In the genomic region with DNA sequence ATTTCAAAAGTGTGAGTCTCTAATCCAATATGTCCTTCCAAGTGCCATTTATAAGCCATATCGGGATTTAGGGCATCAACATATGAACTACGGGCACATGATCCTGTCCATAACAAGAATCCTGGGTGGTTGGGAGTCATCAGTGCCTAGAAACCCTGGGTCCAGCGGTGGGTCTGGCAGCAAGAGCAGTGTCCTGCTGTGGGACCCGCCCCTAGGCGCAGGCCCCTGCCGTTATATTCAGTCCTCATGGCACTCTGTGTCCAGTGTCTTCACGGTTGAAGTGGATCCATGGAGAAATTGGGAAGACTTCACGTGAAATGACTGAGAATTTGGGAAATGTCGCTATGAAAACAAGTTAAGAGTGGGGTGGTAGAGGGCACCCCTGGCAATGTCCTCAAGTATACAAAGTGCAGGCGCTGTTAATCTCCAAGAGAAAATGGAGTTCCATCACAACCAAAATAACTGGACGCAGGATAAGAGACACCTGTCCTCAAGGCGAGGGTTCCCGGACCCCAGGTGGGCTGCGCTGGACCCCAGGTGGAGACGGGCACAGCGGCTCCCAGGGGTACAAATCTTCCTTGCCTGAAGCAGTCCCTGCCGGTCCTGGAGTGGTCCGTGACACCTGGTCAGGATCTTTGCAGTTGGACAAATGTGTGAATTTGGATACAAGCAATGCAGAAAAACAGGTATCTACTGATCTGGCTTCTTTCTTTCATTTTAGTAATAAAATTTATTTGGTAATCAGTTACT, we compare ENCODE assay signal across 13 cellular contexts. TPM values are rescaled to one million over a fixed set of nuclear protein-coding genes. Genes with fewer than 3 reads are reported as not detected.
DNase-seq lines count a peak whose midpoint lies in the region; ATAC-seq and TF ChIP-seq lines count a peak whose summit lies in the region.
"Had no signal": no experiment of that assay in that cellular context is flagged by ENCODE, and none has a peak within 500 bp of the region (broad histone marks: within the 10 kb centered on the region; RNA-seq: fewer than 3 reads in every experiment).

No MANE protein-coding gene starts in this region.

- H3K79me2 ChIP-seq in OCI-LY1 (ENCODE audit: insufficient read depth, low read length): no peaks in the 10 kb centered on the region

- no peak overlapping the region for H3K4me3 ChIP-seq in OCI-LY1 (ENCODE audit: low read depth, low read length, poor library complexity, severe bottlenecking)

- no peak overlapping the region for H3K9ac ChIP-seq in OCI-LY1 (ENCODE audit: low read length)

- no peak for TF ChIP-seq CTCF in OCI-LY1 (IDR thresholded peaks at IDR 0.05; ENCODE audit: low read length)

- no peak overlapping the region for H2AFZ ChIP-seq in OCI-LY1 (ENCODE audit: low read length)

- H3K4me1 Mint-ChIP-seq in stimulated activated naive CD8-positive, alpha-beta T cell treated with anti-CD3 and anti-CD28 coated beads, Interleukin-15, amount 100 ng/mL, for 72 hours: peaks cover 7% of the 10 kb centered on the region
- peaks cover 5% of the 10 kb centered on the region for H3K4me1 Mint-ChIP-seq in activated T-helper 1 cell treated with anti-CD3 and anti-CD28 coated beads, Interleukin-12 subunit alpha, Interleukin-12 subunit beta, Interleukin-2, Interleukin-4 antibody, amounts not matched to agents 30 ng/mL and 10 ng/mL and 1 ng/mL, durations not matched to agents 14 hours and 24 hours and 36 hours (ENCODE audit: low read depth)

- TF ChIP-seq POLR2A in erythroblast (IDR thresholded peaks at IDR 0.05; ENCODE audit: low read length): no peak

- H3K27me3 Mint-ChIP-seq in stimulated activated naive CD8-positive, alpha-beta T cell treated with anti-CD3 and anti-CD28 coated beads, Interleukin-15, amount 100 ng/mL, for 72 hours: peaks cover 42% of the 10 kb centered on the region
- H3K27me3 Mint-ChIP-seq in activated T-helper 1 cell treated with anti-CD3 and anti-CD28 coated beads, Interleukin-12 subunit alpha, Interleukin-12 subunit beta, Interleukin-2, Interleukin-4 antibody, amounts not matched to agents 30 ng/mL and 10 ng/mL and 1 ng/mL, durations not matched to agents 14 hours and 24 hours and 36 hours (ENCODE audit: insufficient read depth): peaks cover 14% of the 10 kb centered on the region
- H3K27me3 Mint-ChIP-seq: brain had no signal

- H3K4me3 Mint-ChIP-seq in stimulated activated naive CD8-positive, alpha-beta T cell treated with anti-CD3 and anti-CD28 coated beads, Interleukin-15, amount 100 ng/mL, for 72 hours: peak overlapping the region; percentile 60 to 72
- no peak overlapping the region for H3K4me3 Mint-ChIP-seq in activated T-helper 1 cell treated with anti-CD3 and anti-CD28 coated beads, Interleukin-12 subunit alpha, Interleukin-12 subunit beta, Interleukin-2, Interleukin-4 antibody, amounts not matched to agents 30 ng/mL and 10 ng/mL and 1 ng/mL, durations not matched to agents 14 hours and 24 hours and 36 hours
- H3K4me3 Mint-ChIP-seq: H9 had no signal

- peak overlapping the region; percentile 21; the same call in 1 of the 2 replicates for H3K4me2 ChIP-seq in OCI-LY1 (ENCODE audit: low read length)

- no peaks in the 10 kb centered on the region for H3K4me1 ChIP-seq in OCI-LY1 (ENCODE audit: insufficient read depth, low read length, severe bottlenecking)

- no peaks in the 10 kb centered on the region for H3K36me3 ChIP-seq in OCI-LY1 (ENCODE audit: insufficient read depth, low read length)

- no peaks in the 10 kb centered on the region for H3K36me3 Mint-ChIP-seq in activated T-helper 1 cell treated with anti-CD3 and anti-CD28 coated beads, Interleukin-12 subunit alpha, Interleukin-12 subunit beta, Interleukin-2, Interleukin-4 antibody, amounts not matched to agents 30 ng/mL and 10 ng/mL and 1 ng/mL, durations not matched to agents 14 hours and 24 hours and 36 hours (ENCODE audit: low read depth)
- H3K36me3 Mint-ChIP-seq: brain, T-cell had no signal

- H3K27me3 ChIP-seq in OCI-LY1 (ENCODE audit: insufficient read depth, low read length): peaks cover 11% of the 10 kb centered on the region; the same call in 1 of the 2 replicates

- H3K27ac Mint-ChIP-seq in stimulated activated naive CD8-positive, alpha-beta T cell treated with anti-CD3 and anti-CD28 coated beads, Interleukin-15, amount 100 ng/mL, for 72 hours: peak overlapping the region in 1 of 2 donors; percentile 16
- no peak overlapping the region for H3K27ac Mint-ChIP-seq in activated T-helper 1 cell treated with anti-CD3 and anti-CD28 coated beads, Interleukin-12 subunit alpha, Interleukin-12 subunit beta, Interleukin-2, Interleukin-4 antibody, amounts not matched to agents 30 ng/mL and 10 ng/mL and 1 ng/mL, durations not matched to agents 14 hours and 24 hours and 36 hours
- H3K27ac Mint-ChIP-seq: H9, T-cell had no signal

- no peak overlapping the region for H3K27ac ChIP-seq in OCI-LY1 (ENCODE audit: low read depth, low read length, poor library complexity, severe bottlenecking)
- H3K27ac ChIP-seq: HL-60 had no signal

- no peak for DNase-seq in stimulated activated naive CD8-positive, alpha-beta T cell treated with anti-CD3 and anti-CD28 coated beads, Interleukin-15, amount 100 ng/mL, for 72 hours
- no peak for DNase-seq in stimulated activated naive CD8-positive, alpha-beta T cell treated with anti-CD3 and anti-CD28 coated beads, Interleukin-15, Interleukin-2, amounts not matched to agents 100 U/mL and 50 U/mL, for 24 hours
- DNase-seq in left colon (peak in 1 of 2 donors; percentile 15), erythroblast (lab: John Stamatoyannopoulos, UW) (no peak), NCI-H2227 treated with DMSO at 0.1 percent for 48 hours (lab: John Stamatoyannopoulos, UW) (no peak)
- DNase-seq in activated T-helper 1 cell treated with anti-CD3 and anti-CD28 coated beads, Interleukin-12 subunit alpha, Interleukin-12 subunit beta, Interleukin-2, Interleukin-4 antibody, amounts not matched to agents 30 ng/mL and 10 ng/mL and 1 ng/mL, durations not matched to agents 14 hours and 24 hours and 36 hours (ENCODE audit: low spot score): no peak
- DNase-seq: activated gamma-delta T cell had no signal

- no peak for ATAC-seq in stimulated activated naive CD8-positive, alpha-beta T cell treated with anti-CD3 and anti-CD28 coated beads, Interleukin-15, amount 100 ng/mL, for 72 hours
- no peak for ATAC-seq in stimulated activated naive CD8-positive, alpha-beta T cell treated with anti-CD3 and anti-CD28 coated beads, Interleukin-15, Interleukin-2, amounts not matched to agents 100 U/mL and 50 U/mL, for 24 hours
- ATAC-seq in left colon (peak; percentile 9), HG02623 (IDR thresholded peaks at IDR 0.05; ENCODE audit: unreplicated experiment) (no peak)

- intact Hi-C loops in left colon (cut with DNase I, micrococcal nuclease): loop anchor here in 1 of 2 donors (10.0 kb wide), 1 partner anchor 473 kb away; no protein-coding TSS in a partner anchor
- intact Hi-C loops in activated T-helper 1 cell treated with anti-CD3 and anti-CD28 coated beads, Interleukin-12 subunit alpha, Interleukin-12 subunit beta, Interleukin-2, Interleukin-4 antibody, amounts not matched to agents 30 ng/mL and 10 ng/mL and 1 ng/mL, durations not matched to agents 14 hours and 24 hours and 36 hours (cut with micrococcal nuclease): loop anchor here (1.0 to 5.0 kb wide), 5 partner anchors 189 to 627 kb away; partner anchors contain the start of gene SPIN1

- H3F3A ChIP-seq in OCI-LY1 (ENCODE audit: insufficient read depth, low read length): no peaks in the 10 kb centered on the region

- no peaks in the 10 kb centered on the region for H4K20me1 ChIP-seq in OCI-LY1 (ENCODE audit: insufficient read depth, low read length)

- no peaks in the 10 kb centered on the region for H3K9me3 Mint-ChIP-seq in stimulated activated naive CD8-positive, alpha-beta T cell treated with anti-CD3 and anti-CD28 coated beads, Interleukin-15, amount 100 ng/mL, for 72 hours
- H3K9me3 Mint-ChIP-seq in activated T-helper 1 cell treated with anti-CD3 and anti-CD28 coated beads, Interleukin-12 subunit alpha, Interleukin-12 subunit beta, Interleukin-2, Interleukin-4 antibody, amounts not matched to agents 30 ng/mL and 10 ng/mL and 1 ng/mL, durations not matched to agents 14 hours and 24 hours and 36 hours: no peaks in the 10 kb centered on the region
- H3K9me3 Mint-ChIP-seq: H9, T-cell had no signal

- no peaks in the 10 kb centered on the region for H3K9me2 ChIP-seq in OCI-LY1 (ENCODE audit: low read depth, low read length)

- no peaks in the 10 kb centered on the region for H3K9me3 ChIP-seq in OCI-LY1 (ENCODE audit: low read length)

RNA-seq across cellular contexts. Expression of gene NXNL2, which starts 42.9 kb away (rescaled TPM):
- not detected for total RNA-seq in left colon
- not detected in 2 replicates for total RNA-seq in activated T-helper 1 cell treated with anti-CD3 and anti-CD28 coated beads, Interleukin-12 subunit alpha, Interleukin-12 subunit beta, Interleukin-2, Interleukin-4 antibody, amounts not matched to agents 30 ng/mL and 10 ng/mL and 1 ng/mL, durations not matched to agents 14 hours and 24 hours and 36 hours
- total RNA-seq: T-cell had no signal
